Comparison of ENCODE assay signal across 22 cellular contexts in the genomic region with DNA sequence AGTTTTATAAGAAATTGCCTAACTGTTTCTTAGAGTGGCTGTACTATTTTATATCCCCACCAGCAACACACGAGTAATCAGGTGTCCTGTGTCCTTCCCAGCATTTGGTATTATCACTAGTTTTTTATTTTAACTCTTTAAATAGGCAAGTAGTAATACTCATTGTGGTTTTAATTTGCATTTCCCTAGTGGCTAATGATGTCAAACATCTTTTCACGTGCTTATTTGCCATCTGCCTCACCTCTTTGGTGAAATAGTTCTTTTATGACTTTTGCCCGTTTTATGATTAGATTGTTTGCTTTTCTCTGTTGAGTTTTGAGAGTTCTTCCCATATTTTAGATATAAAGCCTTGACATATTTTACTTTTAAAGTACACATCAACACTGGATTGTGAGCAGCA. TPM values are rescaled to one million over a fixed set of nuclear protein-coding genes. Genes with fewer than 3 reads are reported as not detected.
DNase-seq lines count a peak whose midpoint lies in the region; ATAC-seq, FAIRE-seq and TF ChIP-seq lines count a peak whose summit lies in the region.
"Had no signal": no experiment of that assay in that cellular context is flagged by ENCODE, and none has a peak within 500 bp of the region (broad histone marks: within the 10 kb centered on the region; RNA-seq: fewer than 3 reads in every experiment).

No MANE protein-coding gene starts in this region.

- H3K4me3 ChIP-seq in DOHH2 (ENCODE audit: low read length) = no peak overlapping the region
- H3K4me3 ChIP-seq in Loucy (ENCODE audit: low read length, poor library complexity, severe bottlenecking) = no peak overlapping the region
- no peak overlapping the region for H3K4me3 ChIP-seq in adipocyte (ENCODE audit: low read length)
- H3K4me3 ChIP-seq in mucosa of descending colon = no peak overlapping the region
- H3K4me3 ChIP-seq: A549; BLaER1 treated with 17β-estradiol and CSF1 and Interleukin-3, amounts not matched to agents 10 nM and 100 nM; HAP-1 had no signal

- H3K4me2 ChIP-seq in DOHH2 (ENCODE audit: low read length) = peak overlapping the region; percentile 40
- H3K4me2 ChIP-seq in Loucy (ENCODE audit: low read depth, low read length, poor library complexity, severe bottlenecking) = no peak overlapping the region
- H3K4me2 ChIP-seq: A549; BLaER1 treated with 17β-estradiol and CSF1 and Interleukin-3, amounts not matched to agents 10 nM and 100 nM had no signal

- no peak for TF ChIP-seq CTCF in DOHH2 (IDR thresholded peaks at IDR 0.05; ENCODE audit: low read depth, low read length, poor library complexity, severe bottlenecking)
- no peak for TF ChIP-seq CTCF in Loucy (conservative IDR thresholded peaks at IDR 0.05; ENCODE audit: low read length)
- no peak for TF ChIP-seq CTCF in mucosa of descending colon (IDR thresholded peaks at IDR 0.05)

- H3K9ac ChIP-seq in Loucy (ENCODE audit: low read depth, low read length, poor library complexity, severe bottlenecking) (no peak overlapping the region), adipocyte (ENCODE audit: low read length) (peak overlapping the region; percentile 4)

- FAIRE-seq in frontal cortex (lab: Jason Lieb, UNC) = no peak
- FAIRE-seq: A549, G401.6 had no signal

- peak; percentile 65 for ATAC-seq in mucosa of descending colon
- ATAC-seq: A549; CD8-positive, alpha-beta T cell had no signal

- H3K27me3 ChIP-seq in DOHH2 (ENCODE audit: control insufficient read depth, low read length) = peaks cover 13% of the 10 kb centered on the region
- H3K27me3 ChIP-seq in Loucy (ENCODE audit: insufficient read depth, low read length, poor library complexity, severe bottlenecking) = no peaks in the 10 kb centered on the region
- no peaks in the 10 kb centered on the region for H3K27me3 ChIP-seq in adipocyte (replicated peaks; ENCODE audit: control insufficient read depth, insufficient read depth, low read length)
- H3K27me3 ChIP-seq: BLaER1 treated with 17β-estradiol and CSF1 and Interleukin-3, amounts not matched to agents 10 nM and 100 nM had no signal

- H3F3A ChIP-seq in DOHH2 (ENCODE audit: control insufficient read depth, insufficient read depth) = no peaks in the 10 kb centered on the region; the same call in 1 of the 2 replicates
- H3F3A ChIP-seq in Loucy (ENCODE audit: low read depth) = peaks cover 4% of the 10 kb centered on the region; the same call in 1 of the 2 replicates

- H4K20me1 ChIP-seq in DOHH2 (ENCODE audit: control insufficient read depth, insufficient read depth, low read depth, low read length) (no peaks in the 10 kb centered on the region), Loucy (ENCODE audit: insufficient read depth, low read length, poor library complexity, severe bottlenecking) (no peaks in the 10 kb centered on the region)
- H4K20me1 ChIP-seq: BLaER1 treated with 17β-estradiol and CSF1 and Interleukin-3, amounts not matched to agents 10 nM and 100 nM had no signal

- no peaks in the 10 kb centered on the region for H3K79me2 ChIP-seq in DOHH2 (ENCODE audit: control insufficient read depth, low read length)
- no peaks in the 10 kb centered on the region for H3K79me2 ChIP-seq in Loucy (ENCODE audit: insufficient read depth, low read length)

- no peak overlapping the region for H3K27ac ChIP-seq in DOHH2 (ENCODE audit: low read depth, low read length)
- H3K27ac ChIP-seq: A549; BLaER1 treated with 17β-estradiol and CSF1 and Interleukin-3, amounts not matched to agents 10 nM and 100 nM; RWPE1 had no signal

- intact Hi-C loops in mucosa of descending colon (cut with DNase I, micrococcal nuclease) = no loop called here

- H3K9me3 ChIP-seq in DOHH2 (ENCODE audit: control insufficient read depth, insufficient read depth, low read length) = no peaks in the 10 kb centered on the region
- H3K9me3 ChIP-seq in Loucy (ENCODE audit: insufficient read depth, low read depth, low read length) = no peaks in the 10 kb centered on the region
- H3K9me3 ChIP-seq in adipocyte (ENCODE audit: control insufficient read depth, low read length) = no peaks in the 10 kb centered on the region
- no peaks in the 10 kb centered on the region for H3K9me3 ChIP-seq in mucosa of descending colon
- H3K9me3 ChIP-seq: A549; BLaER1 treated with 17β-estradiol and CSF1 and Interleukin-3, amounts not matched to agents 10 nM and 100 nM; HAP-1 had no signal

- peak overlapping the region; percentile 57; the same call in 1 of the 2 replicates for H2AFZ ChIP-seq in Loucy (ENCODE audit: low read length)

- H3K9me2 ChIP-seq in DOHH2 (replicated peaks; ENCODE audit: control insufficient read depth, low read length) (no peaks in the 10 kb centered on the region), Loucy (replicated peaks; ENCODE audit: low read depth, low read length) (no peaks in the 10 kb centered on the region)

- DNase-seq in adipocyte (ENCODE audit: low read depth) (no peak), mucosa of descending colon (no peak), NCI-H1694 (lab: John Stamatoyannopoulos, UW) (no peak), GOT3 (lab: John Stamatoyannopoulos, UW) (no peak), frontal cortex (ENCODE audit: low spot score in 2 of 2) (no peak)
- no peak for DNase-seq in activated CD4-positive, alpha-beta T cell treated with anti-CD3 and anti-CD28 coated beads for 48 hours
- DNase-seq: Calu3; CD8-positive, alpha-beta T cell; DMS79 treated with DMSO at 0.1 percent for 48 hours; MV-4-11; NCI-H1417 treated with DMSO at 0.1 percent for 48 hours; NCI-H2029 treated with DMSO at 0.1 percent for 48 hours; NCI-H510A; NCI-H82; SIG-M5 had no signal

- H3K36me3 ChIP-seq in DOHH2 (ENCODE audit: control insufficient read depth, low read length) (no peaks in the 10 kb centered on the region), Loucy (ENCODE audit: insufficient read depth, low read length) (no peaks in the 10 kb centered on the region), adipocyte (ENCODE audit: control insufficient read depth, insufficient read depth, low read length, severe bottlenecking) (no peaks in the 10 kb centered on the region), mucosa of descending colon (ENCODE audit: low read depth) (no peaks in the 10 kb centered on the region)
- H3K36me3 ChIP-seq: BLaER1 treated with 17β-estradiol and CSF1 and Interleukin-3, amounts not matched to agents 10 nM and 100 nM; HAP-1 had no signal

- peaks cover 11% of the 10 kb centered on the region for H3K4me1 ChIP-seq in DOHH2 (ENCODE audit: control insufficient read depth, low read length)
- H3K4me1 ChIP-seq in Loucy (ENCODE audit: insufficient read depth, low read length, poor library complexity, severe bottlenecking) = peaks cover 38% of the 10 kb centered on the region
- peaks cover 32% of the 10 kb centered on the region for H3K4me1 ChIP-seq in adipocyte (ENCODE audit: control insufficient read depth, insufficient read depth, low read length)
- H3K4me1 ChIP-seq in mucosa of descending colon (ENCODE audit: low read depth) = peaks cover 5% of the 10 kb centered on the region
- H3K4me1 ChIP-seq: A549 had no signal

RNA-seq across cellular contexts. Expression of gene GCLC, which starts 57.8 kb away (rescaled TPM):
- 10 to 100 TPM; 33.1 to 67.3 (median 40.5) TPM for total RNA-seq in mucosa of descending colon
- 15.9 TPM for total RNA-seq in frontal cortex
